Comparison of ENCODE assay signal across 19 cellular contexts in the genomic region with DNA sequence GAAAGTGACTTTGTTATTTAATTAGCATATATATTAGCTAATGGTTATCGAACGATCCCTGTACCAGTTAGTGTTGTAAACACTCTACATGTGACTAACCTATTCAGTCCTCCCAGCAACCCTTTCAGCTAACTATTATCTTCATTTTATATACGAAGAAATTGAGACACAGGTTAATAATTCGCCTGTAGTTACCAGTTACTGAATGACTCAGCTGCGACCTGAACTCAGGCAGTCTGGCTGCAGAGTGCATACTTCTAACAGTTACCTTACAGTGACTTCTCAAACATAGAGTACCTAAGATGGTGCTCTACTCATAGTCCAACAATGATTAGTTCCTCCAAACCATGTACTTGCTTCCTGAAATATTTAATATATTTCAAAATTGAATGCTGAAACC.
"Had no signal": no experiment of that assay in that cellular context is flagged by ENCODE, and none has a peak within 500 bp of the region (broad histone marks: within the 10 kb centered on the region; RNA-seq: fewer than 3 reads in every experiment).

No MANE protein-coding gene starts in this region.

- H3K27ac ChIP-seq: heart right ventricle, neutrophil, psoas muscle, stomach, thoracic aorta, transverse colon had no signal

- FAIRE-seq: endometrium, frontal cortex had no signal

- H3K36me3 ChIP-seq: heart right ventricle, neutrophil, stomach, thoracic aorta, transverse colon had no signal

- H3K27ac Mint-ChIP-seq: naive thymus-derived CD8-positive, alpha-beta T cell; stimulated activated naive B cell treated with anti-CD40 and anti-IgM and Interleukin-4, amounts not matched to agents 10 μg/mL and 1 μg/mL and 100 μg/mL, for 72 hours had no signal

- ATAC-seq: esophagus mucosa; heart right ventricle; left cardiac atrium; naive thymus-derived CD8-positive, alpha-beta T cell; psoas muscle; sciatic nerve; stimulated activated naive B cell treated with anti-CD40 and anti-IgM and Interleukin-4, amounts not matched to agents 10 μg/mL and 1 μg/mL and 100 μg/mL, for 72 hours had no signal

- H3K9me3 Mint-ChIP-seq: naive thymus-derived CD8-positive, alpha-beta T cell; stimulated activated naive B cell treated with anti-CD40 and anti-IgM and Interleukin-4, amounts not matched to agents 10 μg/mL and 1 μg/mL and 100 μg/mL, for 72 hours had no signal

- H3K27me3 ChIP-seq: heart right ventricle, neutrophil, stomach, transverse colon had no signal

- DNase-seq: effector memory CD4-positive, alpha-beta T cell; heart right ventricle; hypothalamus; left cardiac atrium; mesendoderm; naive thymus-derived CD8-positive, alpha-beta T cell; psoas muscle; stimulated activated CD4-positive, alpha-beta T cell treated with anti-CD3 and anti-CD28 coated beads, Interleukin-2, amount 100 ng/mL, for 24 hours; stimulated activated CD4-positive, alpha-beta T cell treated with anti-CD3 and anti-CD28 coated beads, Interleukin-4, amount 100 ng/mL, for 4 hours; stimulated activated naive B cell treated with anti-CD40 and anti-IgM and Interleukin-4, amounts not matched to agents 10 μg/mL and 1 μg/mL and 100 μg/mL, for 72 hours; stomach; substantia nigra; transverse colon had no signal

- H3K4me3 Mint-ChIP-seq: naive thymus-derived CD8-positive, alpha-beta T cell; stimulated activated naive B cell treated with anti-CD40 and anti-IgM and Interleukin-4, amounts not matched to agents 10 μg/mL and 1 μg/mL and 100 μg/mL, for 72 hours had no signal

- H3K27me3 Mint-ChIP-seq: naive thymus-derived CD8-positive, alpha-beta T cell; stimulated activated naive B cell treated with anti-CD40 and anti-IgM and Interleukin-4, amounts not matched to agents 10 μg/mL and 1 μg/mL and 100 μg/mL, for 72 hours had no signal

- H3K9me3 ChIP-seq: heart right ventricle, neutrophil, psoas muscle, stomach, thoracic aorta, transverse colon had no signal

- H3K4me3 ChIP-seq: heart right ventricle, psoas muscle, stomach, thoracic aorta, transverse colon had no signal
